In genomic region chr20:5135363-5136012, GRCh38 we compare ENCODE assay signal across 11 cellular contexts. TPM values are rescaled to one million over a fixed set of nuclear protein-coding genes. Genes with fewer than 3 reads are reported as not detected.
DNase-seq lines count a peak whose midpoint lies in the region; ATAC-seq and TF ChIP-seq lines count a peak whose summit lies in the region.
"Had no signal": no experiment of that assay in that cellular context is flagged by ENCODE, and none has a peak within 500 bp of the region (broad histone marks: within the 10 kb centered on the region; RNA-seq: fewer than 3 reads in every experiment).

No MANE protein-coding gene starts in this region.

- H3K9me3 ChIP-seq in HEK293 (ENCODE audit: control insufficient read depth, insufficient read depth, low read depth, low read length) (no peaks in the 10 kb centered on the region), mesodermal cell (ENCODE audit: control insufficient read depth, low read length) (no peaks in the 10 kb centered on the region)

- H3K4me3 ChIP-seq in HEK293 (ENCODE audit: low read depth, low read length): no peak overlapping the region
- no peak overlapping the region for H3K4me3 ChIP-seq in mesodermal cell (ENCODE audit: extremely low read depth, insufficient read depth, low read length, poor library complexity, severe bottlenecking)

- H3K36me3 Mint-ChIP-seq in chondrocyte (ENCODE audit: low read depth) (no peaks in the 10 kb centered on the region), WTC11 (no peaks in the 10 kb centered on the region)

- H3K27me3 Mint-ChIP-seq in chondrocyte (ENCODE audit: low read depth): no peaks in the 10 kb centered on the region
- no peaks in the 10 kb centered on the region for H3K27me3 Mint-ChIP-seq in WTC11 (ENCODE audit: low read depth)

- TF ChIP-seq CTCF in HEK293 (tag by site-specific recombination; IDR thresholded peaks at IDR 0.05): no peak
- TF ChIP-seq CTCF in chondrocyte (IDR thresholded peaks at IDR 0.05): no peak
- no peak for TF ChIP-seq CTCF in WTC11 (IDR thresholded peaks at IDR 0.05)

- H3K27ac Mint-ChIP-seq in chondrocyte (ENCODE audit: unreplicated experiment): peak overlapping the region; percentile 37
- H3K27ac Mint-ChIP-seq in WTC11: no peak overlapping the region

- peaks cover 0 to 7% of the 10 kb centered on the region in 2 experiments; a peak in 1 of 3 replicates for H3K36me3 ChIP-seq in HEK293 (ENCODE audit: control insufficient read depth in 2 of 2, insufficient read depth in 1 of 2, low read length in 2 of 2)
- H3K36me3 ChIP-seq in mesodermal cell (ENCODE audit: control insufficient read depth, insufficient read depth, low read length): peaks cover 20% of the 10 kb centered on the region

- POLR2A ChIA-PET in HEK293 (lab: Yijun Ruan, JAX): interaction anchor here (1.3 kb wide), 1 partner anchor 16 kb away, joined by 5 read pairs; the partner anchor contains the start of gene PCNA
- POLR2A ChIA-PET in WTC11 (lab: Charles Lee): interaction anchor here (0.5 kb wide), 1 partner anchor 59 kb away, joined by 3 read pairs; no protein-coding TSS in a partner anchor

- DNase-seq in Ammon's horn (ENCODE audit: low spot score) (peak; percentile 71), chondrocyte (ENCODE audit: low spot score) (no peak), WTC11 (ENCODE audit: low spot score) (no peak)
- no peak for DNase-seq in stimulated activated CD4-positive, alpha-beta T cell treated with anti-CD3 and anti-CD28 coated beads, Interleukin-2, amount 100 ng/mL, for 48 hours
- DNase-seq in stimulated activated CD4-positive, alpha-beta T cell treated with anti-CD3 and anti-CD28 coated beads, Interleukin-4, amount 100 ng/mL, for 24 hours: no peak
- DNase-seq: NCI-H774; stimulated activated CD4-positive, alpha-beta T cell treated with anti-CD3 and anti-CD28 coated beads, Interleukin-1b, Interleukin-23, amount 100 ng/mL, for 48 hours had no signal

- peaks cover 10% of the 10 kb centered on the region for H3K4me1 ChIP-seq in HEK293 (ENCODE audit: control insufficient read depth, insufficient read depth, low read length)
- H3K4me1 ChIP-seq in mesodermal cell (ENCODE audit: control insufficient read depth, insufficient read depth, low read length, poor library complexity, severe bottlenecking): no peaks in the 10 kb centered on the region

- H3K9me3 Mint-ChIP-seq in chondrocyte (ENCODE audit: low read depth) (no peaks in the 10 kb centered on the region), WTC11 (no peaks in the 10 kb centered on the region)

- H3K4me1 Mint-ChIP-seq in chondrocyte (ENCODE audit: low read depth) (peaks cover 29% of the 10 kb centered on the region), WTC11 (peaks cover 5% of the 10 kb centered on the region)

- H3K4me3 Mint-ChIP-seq in chondrocyte (ENCODE audit: unreplicated experiment): no peak overlapping the region
- H3K4me3 Mint-ChIP-seq in WTC11: no peak overlapping the region

- no peak for ATAC-seq in WTC11
- no peak for ATAC-seq in HG02938 (IDR thresholded peaks at IDR 0.05; ENCODE audit: unreplicated experiment)
- ATAC-seq: HCT116 had no signal

- no peak overlapping the region for H3K27ac ChIP-seq in HEK293 (ENCODE audit: extremely low read depth, low read depth, low read length)
- peak overlapping the region; percentile 57 for H3K27ac ChIP-seq in mesodermal cell (ENCODE audit: low read depth, low read length, severe bottlenecking)

- CTCF ChIA-PET in HEK293 (lab: Yijun Ruan, JAX): interaction anchor here (1.3 kb wide), 1 partner anchor 9 kb away, joined by 4 read pairs; no protein-coding TSS in a partner anchor
- CTCF ChIA-PET in WTC11 (lab: Charles Lee): interaction anchor here (2.4 to 3.4 kb wide), 2 partner anchors 9 to 57 kb away, joined by 11 to 13 read pairs; partner anchors contain the start of gene CDS2

- 100% methylated on average over 1 of the region's 4 CpGs; no CpG with 5 or more reads in 1 of the 2 experiments for WGBS in mesodermal cell (ENCODE audit: insufficient coverage in 2 of 2), 2 experiments

TF ChIP-seq in HEK293, 187 proteins besides CTCF, POLR2A, EP300 and RAD21:
- TF ChIP-seq ZNF341 (tag by site-specific recombination; IDR thresholded peaks at IDR 0.05; ENCODE audit: low read depth): 0 out of 2 replicates have a peak, but pooled peaks have one; percentile 18
- TF ChIP-seq ZNF704 (tag by site-specific recombination; IDR thresholded peaks at IDR 0.05): no peak

TF ChIP-seq in WTC11, 78 proteins besides CTCF, POLR2A, EP300 and RAD21 (continues in another document):
- no peak for TF ChIP-seq ZNF532 (CRISPR knock-in tag; IDR thresholded peaks at IDR 0.05; ENCODE audit: borderline replicate concordance)
- TF ChIP-seq ZNF423 (CRISPR knock-in tag; IDR thresholded peaks at IDR 0.05): no peak
- TF ChIP-seq ETV6 (CRISPR knock-in tag; IDR thresholded peaks at IDR 0.05): no peak
- no peak for TF ChIP-seq ZBTB21 (CRISPR knock-in tag; IDR thresholded peaks at IDR 0.05; ENCODE audit: borderline replicate concordance)
- no peak for TF ChIP-seq NR3C1 (CRISPR knock-in tag; conservative IDR thresholded peaks at IDR 0.05; ENCODE audit: low read depth)
- no peak for TF ChIP-seq ZNF263 (CRISPR knock-in tag; IDR thresholded peaks at IDR 0.05; ENCODE audit: low read depth)
- TF ChIP-seq CBFB (CRISPR knock-in tag; IDR thresholded peaks at IDR 0.05; ENCODE audit: low read depth): no peak
- TF ChIP-seq IRF1 (CRISPR knock-in tag; IDR thresholded peaks at IDR 0.05): no peak
- TF ChIP-seq FOXK1 (CRISPR knock-in tag; IDR thresholded peaks at IDR 0.05): no peak
- TF ChIP-seq GRHL2 (CRISPR knock-in tag; IDR thresholded peaks at IDR 0.05; ENCODE audit: insufficient replicate concordance, severe bottlenecking): no peak
- no peak for TF ChIP-seq STAT6 (CRISPR knock-in tag; conservative IDR thresholded peaks at IDR 0.05; ENCODE audit: low read depth)

RNA-seq across cellular contexts. Expression of gene CDS2, which starts 8.7 kb away (rescaled TPM):
- total RNA-seq in chondrocyte (33.0 to 46.9 TPM (median 42.9 TPM) in 3 replicates), WTC11 (2021) (49.1 to 56.6 TPM (median 54.9 TPM) in 3 replicates)
- 32.3 TPM for polyA plus RNA-seq in mesodermal cell (2013, experiment 1 of 2)
- polyA plus RNA-seq in mesodermal cell (2013, experiment 2 of 2): 27.7 TPM

RNA-seq across cellular contexts. Expression of gene PCNA, which starts 15.7 kb away (rescaled TPM):
- 46.3 to 117 TPM (median 49.4 TPM) in 3 replicates for total RNA-seq in chondrocyte
- 144 TPM for polyA plus RNA-seq in mesodermal cell (2013, experiment 1 of 2)
- 143 TPM for polyA plus RNA-seq in mesodermal cell (2013, experiment 2 of 2)
- 239 to 262 TPM (median 240 TPM) in 3 replicates for total RNA-seq in WTC11 (2021)

RNA-seq across cellular contexts. Expression of gene TMEM230, which starts 22.6 kb away (rescaled TPM):
- total RNA-seq in chondrocyte (92.8 to 118 TPM (median 93.8 TPM) in 3 replicates), WTC11 (2021) (72.7 to 78.4 TPM (median 73.9 TPM) in 3 replicates)
- 110 TPM for polyA plus RNA-seq in mesodermal cell (2013, experiment 1 of 2)
- 114 TPM for polyA plus RNA-seq in mesodermal cell (2013, experiment 2 of 2)
